ENCODE assay signal across 15 cellular contexts in genomic region chr13:105773887-105774538, GRCh38.
A peak's percentile ranks its signal among the peaks of the same experiment; 100 is the strongest.
DNase-seq lines count a peak whose midpoint lies in the region; ATAC-seq and TF ChIP-seq lines count a peak whose summit lies in the region.
"Had no signal": no experiment of that assay in that cellular context is flagged by ENCODE, and none has a peak within 500 bp of the region (broad histone marks: within the 10 kb centered on the region; RNA-seq: fewer than 3 reads in every experiment).

No MANE protein-coding gene starts in this region.

- DNase-seq in GM12865 (ENCODE audit: low read depth): peak; percentile 39
- peak; percentile 10 for DNase-seq in NCI-H1436 (lab: John Stamatoyannopoulos, UW)
- peak; percentile 93 for DNase-seq in amniotic epithelial cell (ENCODE audit: low read depth)
- DNase-seq in COLO668 (lab: John Stamatoyannopoulos, UW; ENCODE audit: unreplicated experiment): no peak
- no peak for DNase-seq in medulla oblongata (ENCODE audit: extremely low spot score)
- DNase-seq: activated CD8-positive, alpha-beta T cell treated with anti-CD3 and anti-CD28 coated beads for 36 hours; aorta; gastrocnemius medialis; KG1; naive B cell; Peyer's patch; testis had no signal

- H3K36me3 ChIP-seq in mesodermal cell (ENCODE audit: control insufficient read depth, insufficient read depth, low read length): no peaks in the 10 kb centered on the region
- H3K36me3 ChIP-seq: gastrocnemius medialis, Peyer's patch had no signal

- peak overlapping the region; percentile 81 for H3K27ac ChIP-seq in mesodermal cell (ENCODE audit: low read depth, low read length, severe bottlenecking)
- H3K27ac ChIP-seq: gastrocnemius medialis, Peyer's patch, testis had no signal

- TF ChIP-seq CTCF in GM12865 (IDR thresholded peaks at IDR 0.05; ENCODE audit: insufficient read depth, low read depth, low read length, missing control alignments): no peak

- no peak for ATAC-seq in GM21526 (IDR thresholded peaks at IDR 0.05; ENCODE audit: low FRiP score, unreplicated experiment)
- ATAC-seq in GM21619 (IDR thresholded peaks at IDR 0.05; ENCODE audit: unreplicated experiment): no peak
- ATAC-seq: activated CD8-positive, alpha-beta T cell treated with anti-CD3 and anti-CD28 coated beads for 36 hours; gastrocnemius medialis had no signal

- peak overlapping the region; percentile 29; the same call in 1 of the 2 replicates for H3K4me3 ChIP-seq in GM12865 (ENCODE audit: low read depth, low read length)
- H3K4me3 ChIP-seq in mesodermal cell (ENCODE audit: extremely low read depth, insufficient read depth, low read length, poor library complexity, severe bottlenecking): no peak overlapping the region
- H3K4me3 ChIP-seq: gastrocnemius medialis, Peyer's patch, testis had no signal

- WGBS in mesodermal cell (ENCODE audit: insufficient coverage in 2 of 2), 2 experiments: 43 to 68% methylated on average over 5 to 6 of the region's 7 CpGs

- H3K4me1 ChIP-seq in mesodermal cell (ENCODE audit: control insufficient read depth, insufficient read depth, low read length, poor library complexity, severe bottlenecking): peaks cover 29% of the 10 kb centered on the region
- H3K4me1 ChIP-seq: gastrocnemius medialis, Peyer's patch, testis had no signal

- no peaks in the 10 kb centered on the region for H3K9me3 ChIP-seq in mesodermal cell (ENCODE audit: control insufficient read depth, low read length)
- H3K9me3 ChIP-seq: gastrocnemius medialis, Peyer's patch, testis had no signal

Comparison
In these comparisons a context has a peak if more than half of its experiments do, and no peak if none do; other contexts are left out.
1. DNase-seq: peak in GM12865 (single experiment), NCI-H1436 (single experiment) and amniotic epithelial cell (single experiment); none in COLO668 (single experiment) and medulla oblongata (single experiment).